ENCODE assay signal across 3 cellular contexts in the genomic region with DNA sequence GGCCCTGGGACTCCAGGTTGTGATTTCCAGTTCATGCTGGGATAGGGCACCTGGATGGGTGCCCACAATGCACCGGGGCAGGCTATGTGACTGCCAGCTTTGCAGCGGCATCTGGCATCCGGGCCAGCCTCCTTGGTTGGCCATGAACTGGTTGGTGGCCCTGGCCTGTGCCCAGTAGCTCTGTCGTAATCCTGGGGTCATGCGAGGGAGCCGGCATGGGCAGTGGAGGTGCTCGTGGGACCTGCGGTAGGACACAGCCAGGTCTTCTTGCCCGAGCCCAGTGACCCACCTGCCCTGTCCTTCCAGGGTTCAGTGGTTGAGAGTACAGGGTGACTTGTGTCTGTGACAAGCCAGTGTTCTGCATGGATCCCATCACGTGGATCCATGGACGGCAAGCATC.
TF ChIP-seq lines count a peak whose summit lies in the region.

No MANE protein-coding gene starts in this region.

TF ChIP-seq in liver, 16 proteins besides CTCF, POLR2A, EP300 and RAD21:
- TF ChIP-seq EGR1 (IDR thresholded peaks at IDR 0.05; ENCODE audit: low read depth in 2 of 2): no peak
- TF ChIP-seq RXRA (IDR thresholded peaks at IDR 0.05): peak; percentile 18 to 76

TF ChIP-seq in HepG2, 621 proteins besides CTCF, POLR2A, EP300 and RAD21:
- TF ChIP-seq AKNA (CRISPR knock-in tag; IDR thresholded peaks at IDR 0.05; ENCODE audit: borderline replicate concordance): no peak
- TF ChIP-seq ZNF343 (CRISPR knock-in tag; IDR thresholded peaks at IDR 0.05): no peak

TF ChIP-seq in WTC11, 78 proteins besides CTCF, POLR2A, EP300 and RAD21:
- TF ChIP-seq, protein P1, sequence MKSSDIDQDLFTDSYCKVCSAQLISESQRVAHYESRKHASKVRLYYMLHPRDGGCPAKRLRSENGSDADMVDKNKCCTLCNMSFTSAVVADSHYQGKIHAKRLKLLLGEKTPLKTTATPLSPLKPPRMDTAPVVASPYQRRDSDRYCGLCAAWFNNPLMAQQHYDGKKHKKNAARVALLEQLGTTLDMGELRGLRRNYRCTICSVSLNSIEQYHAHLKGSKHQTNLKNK (CRISPR knock-in tag; IDR thresholded peaks at IDR 0.05): no peak
- TF ChIP-seq SP1 (CRISPR knock-in tag; conservative IDR thresholded peaks at IDR 0.05): no peak
- no peak for TF ChIP-seq MXD4 (CRISPR knock-in tag; IDR thresholded peaks at IDR 0.05; ENCODE audit: borderline replicate concordance)
- TF ChIP-seq, protein P2, sequence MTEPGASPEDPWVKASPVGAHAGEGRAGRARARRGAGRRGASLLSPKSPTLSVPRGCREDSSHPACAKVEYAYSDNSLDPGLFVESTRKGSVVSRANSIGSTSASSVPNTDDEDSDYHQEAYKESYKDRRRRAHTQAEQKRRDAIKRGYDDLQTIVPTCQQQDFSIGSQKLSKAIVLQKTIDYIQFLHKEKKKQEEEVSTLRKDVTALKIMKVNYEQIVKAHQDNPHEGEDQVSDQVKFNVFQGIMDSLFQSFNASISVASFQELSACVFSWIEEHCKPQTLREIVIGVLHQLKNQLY (CRISPR knock-in tag; IDR thresholded peaks at IDR 0.05): no peak
- TF ChIP-seq, protein P3, sequence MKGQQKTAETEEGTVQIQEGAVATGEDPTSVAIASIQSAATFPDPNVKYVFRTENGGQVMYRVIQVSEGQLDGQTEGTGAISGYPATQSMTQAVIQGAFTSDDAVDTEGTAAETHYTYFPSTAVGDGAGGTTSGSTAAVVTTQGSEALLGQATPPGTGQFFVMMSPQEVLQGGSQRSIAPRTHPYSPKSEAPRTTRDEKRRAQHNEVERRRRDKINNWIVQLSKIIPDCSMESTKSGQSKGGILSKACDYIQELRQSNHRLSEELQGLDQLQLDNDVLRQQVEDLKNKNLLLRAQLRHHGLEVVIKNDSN (CRISPR knock-in tag; IDR thresholded peaks at IDR 0.05): no peak
- no peak for TF ChIP-seq ZNF396 (CRISPR knock-in tag; IDR thresholded peaks at IDR 0.05; ENCODE audit: borderline replicate concordance)
- TF ChIP-seq E2F5 (CRISPR knock-in tag; IDR thresholded peaks at IDR 0.05): no peak
- TF ChIP-seq ERG (CRISPR knock-in tag; IDR thresholded peaks at IDR 0.05): no peak
- TF ChIP-seq ELF4 (CRISPR knock-in tag; IDR thresholded peaks at IDR 0.05; ENCODE audit: low read depth): no peak
- TF ChIP-seq NFYB (CRISPR knock-in tag; conservative IDR thresholded peaks at IDR 0.05; ENCODE audit: low read depth): no peak
- TF ChIP-seq ZNF423 (CRISPR knock-in tag; IDR thresholded peaks at IDR 0.05): no peak
- no peak for TF ChIP-seq ZNF138 (CRISPR knock-in tag; conservative IDR thresholded peaks at IDR 0.05)
- no peak for TF ChIP-seq STAT6 (CRISPR knock-in tag; conservative IDR thresholded peaks at IDR 0.05; ENCODE audit: low read depth)
- no peak for TF ChIP-seq SMAD4 (CRISPR knock-in tag; IDR thresholded peaks at IDR 0.05)
